ENCODE assay signal across 13 cellular contexts in the genomic region with DNA sequence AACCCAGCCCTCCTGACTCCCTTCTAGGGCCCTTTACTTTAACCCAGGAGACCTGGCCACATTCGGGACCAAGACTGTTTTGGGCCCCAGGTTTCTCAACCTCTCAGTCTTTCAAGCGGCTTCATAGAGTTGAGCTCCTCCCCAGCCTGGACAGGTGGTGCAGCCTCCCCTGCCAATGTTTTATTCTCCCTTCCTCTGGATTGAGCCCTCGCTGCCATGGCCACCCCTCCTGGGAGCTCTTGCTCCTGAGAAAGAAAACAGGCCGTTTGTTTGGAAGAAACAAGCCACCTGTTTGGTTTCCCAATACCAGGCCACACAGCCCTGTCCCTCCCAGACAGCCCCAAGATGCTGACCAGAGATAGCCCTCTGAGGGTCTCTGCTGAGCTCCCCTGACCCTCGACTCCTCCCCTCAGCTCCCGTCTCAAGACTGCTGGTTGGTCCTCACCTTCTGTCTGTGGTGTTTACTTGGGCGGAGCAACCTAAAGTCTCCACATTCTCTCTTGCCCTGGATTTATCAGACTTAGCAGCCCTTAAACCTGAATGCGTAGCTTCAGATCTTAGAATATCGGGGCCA. TPM values are rescaled to one million over a fixed set of nuclear protein-coding genes. Genes with fewer than 3 reads are reported as not detected.
DNase-seq lines count a peak whose midpoint lies in the region; ATAC-seq, FAIRE-seq and TF ChIP-seq lines count a peak whose summit lies in the region.
"Had no signal": no experiment of that assay in that cellular context is flagged by ENCODE, and none has a peak within 500 bp of the region (broad histone marks: within the 10 kb centered on the region; RNA-seq: fewer than 3 reads in every experiment).

No MANE protein-coding gene starts in this region.

- no peak for FAIRE-seq in GM19239 (lab: Jason Lieb, UNC)

- H2BK120ac ChIP-seq in mesenchymal stem cell (ENCODE audit: low read depth, low read length): peak overlapping the region; percentile 78

- POLR2A ChIA-PET in MCF 10A (lab: Yijun Ruan, JAX): interaction anchor here (0.6 to 2.4 kb wide), 4 partner anchors 17 to 1202 kb away, joined by 3 to 11 read pairs (median 3); no protein-coding TSS in a partner anchor

- TF ChIP-seq CTCF in MCF 10A (IDR thresholded peaks at IDR 0.05; ENCODE audit: unreplicated experiment): no peak
- no peak for TF ChIP-seq CTCF in mammary epithelial cell (conservative IDR thresholded peaks at IDR 0.05 in 1 of 2, IDR thresholded peaks at IDR 0.05 in 1 of 2; ENCODE audit: extremely low read depth in 1 of 2, insufficient read depth in 1 of 2, low read depth in 1 of 2, low read length in 2 of 2)
- no peak for TF ChIP-seq CTCF in RWPE2 (IDR thresholded peaks at IDR 0.05; ENCODE audit: poor library complexity, severe bottlenecking)

- WGBS in mammary epithelial cell (ENCODE audit: low coverage, missing lambda C conversion rate): 95% methylated on average over 8 of the region's 9 CpGs
- 73% methylated on average over 9 of the region's 9 CpGs for whole genome bisulfite sequencing in mesenchymal stem cell
- 68% methylated on average over 9 of the region's 9 CpGs for WGBS in urinary bladder

- peaks cover 80% of the 10 kb centered on the region for H3K79me2 ChIP-seq in mammary epithelial cell (ENCODE audit: insufficient read depth, low read length)

- H3K4me3 ChIP-seq in mammary epithelial cell (replicated peaks in 1 of 3; ENCODE audit: insufficient read depth in 1 of 3, low read depth in 2 of 3, low read length in 3 of 3) (no peak overlapping the region), RWPE2 (ENCODE audit: severe bottlenecking) (no peak overlapping the region), mesenchymal stem cell (ENCODE audit: insufficient read depth in 1 of 2, low read depth in 1 of 2, low read length in 2 of 2) (no peak overlapping the region), urinary bladder (ENCODE audit: low read depth, low read length) (no peak overlapping the region)
- H3K4me3 ChIP-seq: tibial nerve had no signal

- H3K4ac ChIP-seq in mesenchymal stem cell (ENCODE audit: low read depth in 1 of 2, low read length in 2 of 2): peak overlapping the region; percentile 35 to 81

- H3K4me2 ChIP-seq in mammary epithelial cell (ENCODE audit: insufficient read depth, low read depth, low read length) (no peak overlapping the region), mesenchymal stem cell (ENCODE audit: low read length, poor library complexity, severe bottlenecking) (no peak overlapping the region)

- no peaks in the 10 kb centered on the region for H3K27me3 Mint-ChIP-seq in MCF 10A (ENCODE audit: insufficient read depth, unreplicated experiment)

- H2BK15ac ChIP-seq in mesenchymal stem cell (ENCODE audit: low read depth, poor library complexity, severe bottlenecking): peak overlapping the region; percentile 1

- peak overlapping the region; percentile 82 for H3K27ac Mint-ChIP-seq in MCF 10A (ENCODE audit: low read depth, unreplicated experiment)

- no peak overlapping the region for H3K23ac ChIP-seq in mesenchymal stem cell (ENCODE audit: low read length in 2 of 2)

- CTCF ChIA-PET in MCF 10A (lab: Yijun Ruan, JAX) (interaction anchor here (0.7 to 1.5 kb wide), 3 partner anchors 16 to 115 kb away, joined by 3 to 8 read pairs (median 3); no protein-coding TSS in a partner anchor), mammary epithelial cell (lab: Charles Lee; ENCODE audit: low non-redundant PET) (no interaction called here)

- dilution Hi-C loops in mammary epithelial cell (cut with HindIII; ENCODE audit: low sequenced_read_pairs): no loop called here

- in situ Hi-C loops in mammary epithelial cell (cut with MboI; ENCODE audit: low sequenced_read_pairs in 2 of 2): loop anchor here in 1 of 2 donors (10.0 kb wide), 2 partner anchors 148 to 258 kb away; no protein-coding TSS in a partner anchor

- H3K27me3 ChIP-seq in mammary epithelial cell (ENCODE audit: insufficient read depth, low read length) (no peaks in the 10 kb centered on the region), RWPE2 (ENCODE audit: insufficient read depth, poor library complexity, severe bottlenecking) (no peaks in the 10 kb centered on the region), mesenchymal stem cell (ENCODE audit: control insufficient read depth in 1 of 2, insufficient read depth in 1 of 2, low read length in 2 of 2) (peaks cover 0 to 6% of the 10 kb centered on the region in 2 experiments)

- no peaks in the 10 kb centered on the region for H4K20me1 ChIP-seq in mammary epithelial cell (ENCODE audit: insufficient read depth, low read length)

- H3K14ac ChIP-seq in mesenchymal stem cell (ENCODE audit: low read length in 2 of 2): no peak overlapping the region

- H3K36me3 Mint-ChIP-seq in MCF 10A (ENCODE audit: insufficient read depth, unreplicated experiment): peaks cover 6% of the 10 kb centered on the region

- H3K9me3 Mint-ChIP-seq in MCF 10A (ENCODE audit: unreplicated experiment): no peaks in the 10 kb centered on the region

- H3K18ac ChIP-seq in mesenchymal stem cell (ENCODE audit: low read depth in 1 of 2, low read length in 2 of 2): peak overlapping the region; percentile 64 to 75

- H3K79me1 ChIP-seq in mesenchymal stem cell (replicated peaks; ENCODE audit: low read length, poor library complexity, severe bottlenecking): peaks cover 29% of the 10 kb centered on the region

- no peaks in the 10 kb centered on the region for H3K36me3 ChIP-seq in mammary epithelial cell (ENCODE audit: insufficient read depth, low read length)
- H3K36me3 ChIP-seq in RWPE2 (ENCODE audit: low read depth): no peaks in the 10 kb centered on the region
- peaks cover 0 to 2% of the 10 kb centered on the region in 2 experiments for H3K36me3 ChIP-seq in mesenchymal stem cell (ENCODE audit: control insufficient read depth in 1 of 2, insufficient read depth in 2 of 2, low read depth in 1 of 2, low read length in 2 of 2)
- H3K36me3 ChIP-seq in urinary bladder (ENCODE audit: insufficient read depth): no peaks in the 10 kb centered on the region
- H3K36me3 ChIP-seq: tibial nerve had no signal

- peak overlapping the region; percentile 66 for H4K8ac ChIP-seq in mesenchymal stem cell (ENCODE audit: low read length)

- no peaks in the 10 kb centered on the region for H3K9me3 ChIP-seq in mammary epithelial cell (replicated peaks; ENCODE audit: insufficient read depth, low read length)
- no peaks in the 10 kb centered on the region for H3K9me3 ChIP-seq in RWPE2 (ENCODE audit: severe bottlenecking)
- H3K9me3 ChIP-seq in mesenchymal stem cell (ENCODE audit: control insufficient read depth, low read length): no peaks in the 10 kb centered on the region
- H3K9me3 ChIP-seq: tibial nerve had no signal

- H2AFZ ChIP-seq in mammary epithelial cell (ENCODE audit: low read depth, low read length) (no peak overlapping the region), mesenchymal stem cell (ENCODE audit: low read depth, low read length) (no peak overlapping the region)

- no peak for DNase-seq in MCF 10A (ENCODE audit: unreplicated experiment)
- no peak for DNase-seq in mammary epithelial cell
- DNase-seq in RWPE2 (ENCODE audit: low spot score): no peak
- no peak for DNase-seq in mesenchymal stem cell
- DNase-seq in GM19239 (ENCODE audit: insufficient read length, low spot score): no peak
- DNase-seq: NCI-H1417 treated with DMSO at 0.1 percent for 48 hours, PC-3, T-helper 9 cell had no signal

- peaks cover 23% of the 10 kb centered on the region for H3K4me1 Mint-ChIP-seq in MCF 10A (ENCODE audit: insufficient read depth, unreplicated experiment)

- no peak overlapping the region for H2BK5ac ChIP-seq in mesenchymal stem cell (ENCODE audit: low read depth, low read length, poor library complexity, severe bottlenecking)

- H3K4me1 ChIP-seq in mammary epithelial cell (ENCODE audit: insufficient read depth, low read length): peaks cover 30% of the 10 kb centered on the region
- H3K4me1 ChIP-seq in RWPE2 (ENCODE audit: insufficient read depth, poor library complexity, severe bottlenecking): peaks cover 34% of the 10 kb centered on the region
- H3K4me1 ChIP-seq in mesenchymal stem cell (ENCODE audit: control insufficient read depth, insufficient read depth, low read depth, low read length): peaks cover 44% of the 10 kb centered on the region
- no peaks in the 10 kb centered on the region for H3K4me1 ChIP-seq in urinary bladder (ENCODE audit: insufficient read depth)

- H3K4me3 Mint-ChIP-seq in MCF 10A (ENCODE audit: unreplicated experiment): no peak overlapping the region

- ATAC-seq in RWPE2 (ENCODE audit: low read depth) (no peak), GM21423 (IDR thresholded peaks at IDR 0.05; ENCODE audit: unreplicated experiment) (no peak), GM18502 (IDR thresholded peaks at IDR 0.05; ENCODE audit: poor library complexity, unreplicated experiment) (no peak)
- ATAC-seq: PC-3 had no signal

- H2BK12ac ChIP-seq in mesenchymal stem cell (ENCODE audit: low read length in 2 of 2): peak overlapping the region; percentile 45 to 78

- H3K9ac ChIP-seq in mammary epithelial cell (ENCODE audit: insufficient read depth, low read length) (no peak overlapping the region), mesenchymal stem cell (ENCODE audit: low read length) (no peak overlapping the region)

- H2AK5ac ChIP-seq in mesenchymal stem cell (ENCODE audit: low read length, severe bottlenecking): no peak overlapping the region

- H4K91ac ChIP-seq in mesenchymal stem cell (ENCODE audit: low read length): peak overlapping the region; percentile 52

- intact Hi-C loops in MCF 10A (cut with micrococcal nuclease): no loop called here
- intact Hi-C loops in mammary epithelial cell (cut with micrococcal nuclease): loop anchor here (10.0 kb wide), 1 partner anchor 368 kb away; the partner anchor contains the start of genes CASP9 and DNAJC16

- no peak overlapping the region for H3K27ac ChIP-seq in mammary epithelial cell (ENCODE audit: insufficient read depth, low read depth, low read length)
- peak overlapping the region; percentile 85 for H3K27ac ChIP-seq in RWPE2 (ENCODE audit: poor library complexity, severe bottlenecking)
- no peak overlapping the region for H3K27ac ChIP-seq in mesenchymal stem cell (ENCODE audit: low read length, poor library complexity, severe bottlenecking)
- peak overlapping the region; percentile 65 for H3K27ac ChIP-seq in urinary bladder (ENCODE audit: low read depth)
- H3K27ac ChIP-seq: epithelial cell of prostate had no signal

- BruUV-seq in MCF 10A (replicated peaks; lab: Mats Ljungman, UMichigan) (no TSS peak), mammary epithelial cell (replicated peaks; lab: Mats Ljungman, UMichigan) (no TSS peak)

RNA-seq across cellular contexts. Expression of gene TMEM51, which starts 3.3 kb away (rescaled TPM):
- 6.4 TPM in 2 replicates for total RNA-seq in MCF 10A (2022)
- 10 to 100 TPM; 15.1 to 16.2 TPM for total RNA-seq in mammary epithelial cell
- polyA plus RNA-seq in mammary epithelial cell: 14.9 TPM
- polyA minus RNA-seq in mammary epithelial cell: 4.4 TPM
- 48.1 TPM for polyA plus RNA-seq in mesenchymal stem cell (2013, experiment 1 of 2)
- polyA plus RNA-seq in mesenchymal stem cell (2013, experiment 2 of 2): 46.7 TPM
- 15.9 TPM for total RNA-seq in urinary bladder
- 21.5 TPM for polyA plus RNA-seq in urinary bladder

Comparison
In these comparisons a context has a peak if more than half of its experiments do, and no peak if none do; other contexts are left out.
1. H3K27ac ChIP-seq: peak in RWPE2 (single experiment) and urinary bladder (single experiment); none in mammary epithelial cell (single experiment) and mesenchymal stem cell (single experiment).